Comparison of ENCODE assay signal across 21 cellular contexts in the genomic region with DNA sequence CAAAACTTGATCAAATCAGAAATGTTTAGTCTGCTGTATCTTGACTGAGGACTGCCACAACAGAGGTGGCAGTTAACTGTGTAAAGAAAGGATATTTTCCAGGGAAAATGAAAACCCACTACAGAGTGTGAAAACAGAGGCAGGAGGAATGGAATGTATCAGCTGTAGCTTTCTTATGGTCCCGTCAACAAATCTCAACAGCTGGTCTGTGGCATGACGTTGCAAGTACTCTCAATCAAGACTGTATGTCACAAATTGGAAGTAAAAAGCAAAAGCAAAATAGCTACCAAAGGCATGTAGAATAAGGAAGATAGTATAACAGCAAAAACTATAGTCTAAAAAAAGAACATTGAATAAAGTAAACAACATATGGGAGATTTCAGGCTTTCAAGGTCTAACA.
DNase-seq lines count a peak whose midpoint lies in the region; ATAC-seq and TF ChIP-seq lines count a peak whose summit lies in the region.
"Had no signal": no experiment of that assay in that cellular context is flagged by ENCODE, and none has a peak within 500 bp of the region (broad histone marks: within the 10 kb centered on the region; RNA-seq: fewer than 3 reads in every experiment).

No MANE protein-coding gene starts in this region.

- no peak for TF ChIP-seq POLR2A in gastroesophageal sphincter (IDR thresholded peaks at IDR 0.05)

- H3K27me3 ChIP-seq in osteoblast (ENCODE audit: insufficient read depth, low read length) (no peaks in the 10 kb centered on the region), gastroesophageal sphincter (no peaks in the 10 kb centered on the region)
- H3K27me3 ChIP-seq: ascending aorta, heart right ventricle, neutrophil, right lobe of liver had no signal

- H3K4me3 ChIP-seq in fibroblast of mammary gland (ENCODE audit: control insufficient read depth, low read depth, low read length) (no peak overlapping the region), osteoblast (ENCODE audit: insufficient read depth, low read length) (no peak overlapping the region), gastroesophageal sphincter (no peak overlapping the region)
- H3K4me3 ChIP-seq: ascending aorta, heart right ventricle, right lobe of liver had no signal

- no peaks in the 10 kb centered on the region for H3K27me3 Mint-ChIP-seq in activated CD8-positive, alpha-beta memory T cell treated with anti-CD3 and anti-CD28 coated beads, Interleukin-2, amount 10 ng/mL, durations not matched to agents 7 days and 5 days
- H3K27me3 Mint-ChIP-seq: activated CD4-positive, alpha-beta T cell treated with anti-CD3 and anti-CD28 coated beads for 36 hours; dendritic cell treated with granulocyte-macrophage colony-stimulating factor and Interleukin-4, amounts not matched to agents 40 ng/mL and 50 ng/mL, for 4 days had no signal

- H3K4me2 ChIP-seq in osteoblast (ENCODE audit: insufficient read depth, low read length) = no peak overlapping the region
- H3K4me2 ChIP-seq: SK-N-SH had no signal

- peaks cover 33% of the 10 kb centered on the region for H3K36me3 Mint-ChIP-seq in activated CD8-positive, alpha-beta memory T cell treated with anti-CD3 and anti-CD28 coated beads, Interleukin-2, amount 10 ng/mL, durations not matched to agents 7 days and 5 days

- peaks cover 10% of the 10 kb centered on the region for H3K79me2 ChIP-seq in osteoblast (ENCODE audit: insufficient read depth, low read length)

- H3K36me3 ChIP-seq in osteoblast (ENCODE audit: insufficient read depth, low read length) = peaks cover 12% of the 10 kb centered on the region
- H3K36me3 ChIP-seq in gastroesophageal sphincter = peaks cover 0 to 31% of the 10 kb centered on the region in 2 donors

- peaks cover 8% of the 10 kb centered on the region for H3K4me1 Mint-ChIP-seq in activated CD8-positive, alpha-beta memory T cell treated with anti-CD3 and anti-CD28 coated beads, Interleukin-2, amount 10 ng/mL, durations not matched to agents 7 days and 5 days

- no peaks in the 10 kb centered on the region for H3K9me3 Mint-ChIP-seq in activated CD8-positive, alpha-beta memory T cell treated with anti-CD3 and anti-CD28 coated beads, Interleukin-2, amount 10 ng/mL, durations not matched to agents 7 days and 5 days (ENCODE audit: low read depth)

- TF ChIP-seq EP300 in gastroesophageal sphincter (IDR thresholded peaks at IDR 0.05) = no peak

- H2AFZ ChIP-seq in osteoblast (ENCODE audit: low read length) = no peak overlapping the region

- peak; percentile 66 for DNase-seq in DMS 273 (lab: John Stamatoyannopoulos, UW; ENCODE audit: unreplicated experiment)
- DNase-seq in NCI-H69 (lab: John Stamatoyannopoulos, UW) = peak; percentile 15
- DNase-seq in fibroblast of mammary gland (ENCODE audit: low read depth) = peak; percentile 45
- DNase-seq in osteoblast (ENCODE audit: insufficient read length, low spot score, missing footprints) = no peak
- DNase-seq in activated CD8-positive, alpha-beta memory T cell treated with anti-CD3 and anti-CD28 coated beads, Interleukin-2, amount 10 ng/mL, durations not matched to agents 7 days and 5 days = no peak
- DNase-seq in HuH-7.5 (ENCODE audit: low spot score) = no peak
- DNase-seq in HK-2 (ENCODE audit: unreplicated experiment) = no peak
- DNase-seq: activated CD4-positive, alpha-beta T cell treated with anti-CD3 and anti-CD28 coated beads for 36 hours; activated naive CD4-positive, alpha-beta T cell treated with Interleukin-2 at 50 U/mL for 16 hours; GDM1; heart right ventricle; midbrain; MV-4-11; NCI-H2081 treated with DMSO at 0.1 percent for 48 hours; right lobe of liver; SK-N-SH; stimulated activated CD4-positive, alpha-beta T cell treated with anti-CD3 and anti-CD28 coated beads, Interleukin-2, amount 100 ng/mL, for 24 hours had no signal

- CTCF ChIA-PET in activated CD8-positive, alpha-beta memory T cell treated with anti-CD3 and anti-CD28 coated beads, Interleukin-2, amount 10 ng/mL, durations not matched to agents 7 days and 5 days (lab: Charles Lee) = interaction anchor here (0.9 kb wide), 1 partner anchor 24 kb away, joined by 4 read pairs; no protein-coding TSS in a partner anchor

- no peak overlapping the region for H3K4me3 Mint-ChIP-seq in activated CD8-positive, alpha-beta memory T cell treated with anti-CD3 and anti-CD28 coated beads, Interleukin-2, amount 10 ng/mL, durations not matched to agents 7 days and 5 days
- H3K4me3 Mint-ChIP-seq: activated CD4-positive, alpha-beta T cell treated with anti-CD3 and anti-CD28 coated beads for 36 hours; dendritic cell treated with granulocyte-macrophage colony-stimulating factor and Interleukin-4, amounts not matched to agents 40 ng/mL and 50 ng/mL, for 4 days had no signal

- no peak for TF ChIP-seq CTCF in fibroblast of mammary gland (conservative IDR thresholded peaks at IDR 0.05; ENCODE audit: control insufficient read depth, insufficient read depth, low read depth, low read length)
- no peak for TF ChIP-seq CTCF in osteoblast (IDR thresholded peaks at IDR 0.05; ENCODE audit: extremely low read depth, low read depth, low read length)
- no peak for TF ChIP-seq CTCF in gastroesophageal sphincter (IDR thresholded peaks at IDR 0.05)

- H4K20me1 ChIP-seq in osteoblast (ENCODE audit: insufficient read depth, low read length) = peaks cover 3% of the 10 kb centered on the region

- WGBS in gastroesophageal sphincter (ENCODE audit: low coverage in 1 of 2), 2 donors = 45 to 57% methylated on average over 2 of the region's 2 CpGs

- H3K4me1 ChIP-seq in osteoblast (ENCODE audit: insufficient read depth, low read length) (peaks cover 6% of the 10 kb centered on the region), gastroesophageal sphincter (peaks cover 3 to 42% (median 12%) of the 10 kb centered on the region in 3 donors)

- H3K27ac ChIP-seq in osteoblast (ENCODE audit: low read depth, low read length) (peak overlapping the region; percentile 1), gastroesophageal sphincter (no peak overlapping the region)
- H3K27ac ChIP-seq: ascending aorta, neutrophil, right lobe of liver had no signal

- no peak overlapping the region for H3K27ac Mint-ChIP-seq in activated CD8-positive, alpha-beta memory T cell treated with anti-CD3 and anti-CD28 coated beads, Interleukin-2, amount 10 ng/mL, durations not matched to agents 7 days and 5 days
- H3K27ac Mint-ChIP-seq: activated CD4-positive, alpha-beta T cell treated with anti-CD3 and anti-CD28 coated beads for 36 hours; dendritic cell treated with granulocyte-macrophage colony-stimulating factor and Interleukin-4, amounts not matched to agents 40 ng/mL and 50 ng/mL, for 4 days had no signal

- no peak for ATAC-seq in activated CD8-positive, alpha-beta memory T cell treated with anti-CD3 and anti-CD28 coated beads, Interleukin-2, amount 10 ng/mL, durations not matched to agents 7 days and 5 days
- no peak for ATAC-seq in gastroesophageal sphincter
- ATAC-seq: activated CD4-positive, alpha-beta T cell treated with anti-CD3 and anti-CD28 coated beads for 36 hours; heart right ventricle; right lobe of liver had no signal

- no peaks in the 10 kb centered on the region for H3K9me3 ChIP-seq in osteoblast (ENCODE audit: low read depth, low read length)
- no peaks in the 10 kb centered on the region for H3K9me3 ChIP-seq in gastroesophageal sphincter
- H3K9me3 ChIP-seq: ascending aorta, heart right ventricle, neutrophil, right lobe of liver, SK-N-SH had no signal

Comparison
In these comparisons a context has a peak if more than half of its experiments do, and no peak if none do; other contexts are left out.
1. DNase-seq: peak in DMS 273 (single experiment), NCI-H69 (single experiment) and fibroblast of mammary gland (single experiment); none in osteoblast (single experiment), activated CD8-positive, alpha-beta memory T cell treated with anti-CD3 and anti-CD28 coated beads, Interleukin-2, amount 10 ng/mL, durations not matched to agents 7 days and 5 days (single experiment), HuH-7.5 (single experiment) and HK-2 (single experiment).